Comparison of ENCODE assay signal across 9 cellular contexts in genomic region chr6:157281570-157281969, GRCh38. TPM values are rescaled to one million over a fixed set of nuclear protein-coding genes. Genes with fewer than 3 reads are reported as not detected.
DNase-seq lines count a peak whose midpoint lies in the region; ATAC-seq, FAIRE-seq and TF ChIP-seq lines count a peak whose summit lies in the region.
"Had no signal": no experiment of that assay in that cellular context is flagged by ENCODE, and none has a peak within 500 bp of the region (broad histone marks: within the 10 kb centered on the region; RNA-seq: fewer than 3 reads in every experiment).

No MANE protein-coding gene starts in this region.

- RAD21 ChIA-PET in GM12878 (lab: Charles Lee; ENCODE audit: unreplicated experiment): no interaction called here

- H3K9me3 ChIP-seq in GM12878 (replicated peaks; ENCODE audit: control insufficient read depth, insufficient read depth, low read length): no peaks in the 10 kb centered on the region
- no peaks in the 10 kb centered on the region for H3K9me3 ChIP-seq in CD4-positive, alpha-beta memory T cell (ENCODE audit: control insufficient read depth in 1 of 2, low read length in 2 of 2)

- peaks cover 8% of the 10 kb centered on the region for H3K27me3 Mint-ChIP-seq in T-helper 2 cell treated with Interferon-gamma antibody and Interleukin-4, amounts not matched to agents 5 μg/mL and 100 μg/mL, for 36 hours (ENCODE audit: low read depth)
- no peaks in the 10 kb centered on the region for H3K27me3 Mint-ChIP-seq in CD4-positive, alpha-beta memory T cell

- H3K4me3 Mint-ChIP-seq in T-helper 2 cell treated with Interferon-gamma antibody and Interleukin-4, amounts not matched to agents 5 μg/mL and 100 μg/mL, for 36 hours: no peak overlapping the region
- H3K4me3 Mint-ChIP-seq in CD4-positive, alpha-beta memory T cell: no peak overlapping the region

- no peak for TF ChIP-seq CTCF in GM12878 (IDR thresholded peaks at IDR 0.05 in 2 of 3, conservative IDR thresholded peaks at IDR 0.05 in 1 of 3; ENCODE audit: control insufficient read depth in 2 of 3, extremely low read depth in 1 of 3, insufficient read depth in 1 of 3, low read depth in 3 of 3, low read length in 3 of 3)

- no peak for FAIRE-seq in GM12878 (lab: Jason Lieb, UNC)

- H2AFZ ChIP-seq in GM12878 (ENCODE audit: control insufficient read depth, low read depth, low read length): no peak overlapping the region

- peak; percentile 59 for DNase-seq in DMS53 (lab: John Stamatoyannopoulos, UW)
- DNase-seq in LHCN-M2 (ENCODE audit: low read depth): peak; percentile 8
- no peak for DNase-seq in GM12878 (ENCODE audit: low read depth, low spot score)
- DNase-seq in mesenteric fat pad (ENCODE audit: low spot score): peak; percentile 84
- DNase-seq in T-helper 2 cell treated with Interferon-gamma antibody and Interleukin-4, amounts not matched to agents 5 μg/mL and 100 μg/mL, for 36 hours (ENCODE audit: low spot score): no peak
- DNase-seq in CD4-positive, alpha-beta memory T cell: no peak
- no peak for DNase-seq in stimulated activated CD8-positive, alpha-beta memory T cell treated with anti-CD3 and anti-CD28 coated beads, Interleukin-4, amount 100 ng/mL, for 48 hours
- DNase-seq: SHP77 treated with DMSO at 0.1 percent for 48 hours had no signal

- H3K4me3 ChIP-seq in GM12878: no peak overlapping the region
- H3K4me3 ChIP-seq in CD4-positive, alpha-beta memory T cell (ENCODE audit: low read length in 2 of 2): no peak overlapping the region

- BruUV-seq in GM12878 (replicated peaks; lab: Mats Ljungman, UMichigan): no TSS peak

- in situ Hi-C loops in GM12878 (cut with MboI): no loop called here

- no peaks in the 10 kb centered on the region for H3K36me3 ChIP-seq in GM12878 (ENCODE audit: control insufficient read depth in 2 of 2, insufficient read depth in 2 of 2, low read length in 1 of 2)
- H3K36me3 ChIP-seq in CD4-positive, alpha-beta memory T cell (ENCODE audit: insufficient read depth, low read length): no peaks in the 10 kb centered on the region

- intact Hi-C loops in GM12878 (cut with micrococcal nuclease; ENCODE audit: unreplicated experiment): no loop called here
- intact Hi-C loops in CD4-positive, alpha-beta memory T cell (cut with micrococcal nuclease): no loop called here

- POLR2A ChIA-PET in GM12878 (lab: Charles Lee): no interaction called here
- POLR2A ChIA-PET in CD4-positive, alpha-beta memory T cell (lab: Charles Lee; ENCODE audit: partially characterized antibody): no interaction called here

- no peak for TF ChIP-seq EP300 in GM12878 (IDR thresholded peaks at IDR 0.05; ENCODE audit: borderline replicate concordance in 1 of 2, control insufficient read depth in 1 of 2, low read depth in 2 of 2, low read length in 2 of 2)

- no peaks in the 10 kb centered on the region for H3K4me1 ChIP-seq in GM12878 (ENCODE audit: control insufficient read depth, insufficient read depth, low read length)
- no peaks in the 10 kb centered on the region for H3K4me1 ChIP-seq in CD4-positive, alpha-beta memory T cell (ENCODE audit: insufficient read depth, low read length)

- H3K9ac ChIP-seq in GM12878 (ENCODE audit: control insufficient read depth, insufficient read depth, low read length): no peak overlapping the region

- no peaks in the 10 kb centered on the region for H3K79me2 ChIP-seq in GM12878 (ENCODE audit: control insufficient read depth, insufficient read depth, low read length)

- H3K36me3 Mint-ChIP-seq in T-helper 2 cell treated with Interferon-gamma antibody and Interleukin-4, amounts not matched to agents 5 μg/mL and 100 μg/mL, for 36 hours (ENCODE audit: low read depth): no peaks in the 10 kb centered on the region
- H3K36me3 Mint-ChIP-seq in CD4-positive, alpha-beta memory T cell: no peaks in the 10 kb centered on the region

- ATAC-seq in GM12878 (peak; percentile 35; the same call in 1 of the 3 replicates), GM19395 (IDR thresholded peaks at IDR 0.05; ENCODE audit: unreplicated experiment) (no peak)

- H3K4me2 ChIP-seq in GM12878 (ENCODE audit: control insufficient read depth, insufficient read depth): no peak overlapping the region

- no peaks in the 10 kb centered on the region for H3K9me3 Mint-ChIP-seq in T-helper 2 cell treated with Interferon-gamma antibody and Interleukin-4, amounts not matched to agents 5 μg/mL and 100 μg/mL, for 36 hours
- H3K9me3 Mint-ChIP-seq in CD4-positive, alpha-beta memory T cell: no peaks in the 10 kb centered on the region

- CTCF ChIA-PET in GM12878 (lab: Yijun Ruan, JAX): interaction anchor here (0.8 kb wide), 1 partner anchor 10 kb away, joined by 3 read pairs; no protein-coding TSS in a partner anchor
- CTCF ChIA-PET in CD4-positive, alpha-beta memory T cell (lab: Charles Lee; ENCODE audit: partially characterized antibody): interaction anchor here (0.7 to 1.3 kb wide), 3 partner anchors 13 to 248 kb away, joined by 3 to 4 read pairs (median 4); no protein-coding TSS in a partner anchor

- no peak for TF ChIP-seq POLR2A in GM12878 (IDR thresholded peaks at IDR 0.05; ENCODE audit: low read depth, low read length)

- WGBS in GM12878 (ENCODE audit: insufficient coverage, insufficient replicate concordance, low lambda C conversion rate, missing lambda C conversion rate): 39% methylated on average over 7 of the region's 9 CpGs

- no peak for TF ChIP-seq RAD21 in GM12878 (IDR thresholded peaks at IDR 0.05; ENCODE audit: insufficient read depth, low read depth, low read length)

- peaks cover 3% of the 10 kb centered on the region for H3K4me1 Mint-ChIP-seq in T-helper 2 cell treated with Interferon-gamma antibody and Interleukin-4, amounts not matched to agents 5 μg/mL and 100 μg/mL, for 36 hours (ENCODE audit: low read depth)
- H3K4me1 Mint-ChIP-seq in CD4-positive, alpha-beta memory T cell: peaks cover 0 to 8% (median 0%) of the 10 kb centered on the region in 4 donors

- no peaks in the 10 kb centered on the region for H3K27me3 ChIP-seq in GM12878 (replicated peaks in 1 of 2; ENCODE audit: control insufficient read depth in 2 of 2, insufficient read depth in 2 of 2, low read length in 1 of 2)
- H3K27me3 ChIP-seq in CD4-positive, alpha-beta memory T cell (ENCODE audit: insufficient read depth, low read length): no peaks in the 10 kb centered on the region

- no peak overlapping the region for H3K27ac ChIP-seq in GM12878 (ENCODE audit: control insufficient read depth, insufficient read depth)
- no peak overlapping the region for H3K27ac ChIP-seq in CD4-positive, alpha-beta memory T cell (ENCODE audit: low read depth, low read length)

- H3K27ac Mint-ChIP-seq in T-helper 2 cell treated with Interferon-gamma antibody and Interleukin-4, amounts not matched to agents 5 μg/mL and 100 μg/mL, for 36 hours: no peak overlapping the region
- H3K27ac Mint-ChIP-seq in CD4-positive, alpha-beta memory T cell: no peak overlapping the region

- H4K20me1 ChIP-seq in GM12878 (ENCODE audit: control insufficient read depth, insufficient read depth): no peaks in the 10 kb centered on the region

- SMC1A ChIA-PET in GM12878 (lab: Charles Lee; ENCODE audit: uncharacterized antibody, unreplicated experiment): no interaction called here

TF ChIP-seq in GM12878, 131 proteins besides CTCF, POLR2A, EP300 and RAD21:
- TF ChIP-seq BHLHE40 (IDR thresholded peaks at IDR 0.05; ENCODE audit: borderline replicate concordance in 1 of 2, low read depth in 2 of 2, low read length in 1 of 2): no peak
TF ChIP-seq in GM12878: peak in this region for 0.

RNA-seq across cellular contexts. Expression of gene TMEM242, which starts 41.7 kb away (rescaled TPM):
- total RNA-seq in LHCN-M2 (2014; rRNA removed) (4.7 and 5.5 TPM in 2 replicates), GM12878 (2014; rRNA removed) (3.2 and 3.6 TPM in 2 replicates), GM12878 (2014; rRNA removed; fragmentation: Illumina TruSeq; extraction: Trizol) (2.8 and 3.7 TPM in 2 replicates), GM12878 (2021) (4.4 and 4.8 TPM in 2 replicates), mesenteric fat pad (9.6 TPM)
- 4.4 TPM for polyA plus RNA-seq in LHCN-M2 (2012)
- 25.2 and 32.0 TPM in 2 replicates for total RNA-seq in GM12878 (2013; cell fraction: nucleolus; rRNA removed)
- polyA plus RNA-seq in GM12878 (2011; ENCODE audit: low read depth): 2.6 TPM
- polyA plus RNA-seq in GM12878 (2011; rRNA removed) (9.8 and 11.6 TPM in 2 replicates), GM12878 (2014; fragmentation: Illumina TruSeq; extraction: Trizol) (2.4 and 3.4 TPM in 2 replicates), GM12878 (2014; fragmentation: Nextera tagmentation; extraction: Ambion mirVana) (1 to 10 TPM; 6.1 to 6.2 TPM), GM12878 (2014; rRNA removed) (4.0 and 4.9 TPM in 2 replicates), GM12878 (2016; fragmentation: Nextera tagmentation; extraction: Ambion mirVana) (1 to 10 TPM; 6.2 to 7.7 TPM)
- 4.4 and 5.1 TPM in 2 replicates for polyA plus RNA-seq in GM12878 (2011; cell fraction: cytosol; rRNA removed)
- polyA plus RNA-seq in GM12878 (2011; cell fraction: nucleus; rRNA removed): 6.8 and 6.9 TPM in 2 replicates
- 2.7 and 3.3 TPM in 2 replicates for polyA plus RNA-seq in GM12878 (2012)
- 3.1 and 3.7 TPM in 2 replicates for polyA minus RNA-seq in GM12878 (2011; rRNA and poly(A)+ RNA removed)
- polyA minus RNA-seq in GM12878 (2011; cell fraction: cytosol; rRNA and poly(A)+ RNA removed): 0.62 and 1.6 TPM in 2 replicates
- 5.4 and 9.2 TPM in 2 replicates for polyA minus RNA-seq in GM12878 (2011; cell fraction: nucleus; rRNA and poly(A)+ RNA removed)
- total RNA-seq in CD4-positive, alpha-beta memory T cell: 10 to 100 TPM; 12.7 to 14.1 TPM
- polyA plus RNA-seq in CD4-positive, alpha-beta memory T cell: 10 to 100 TPM; 11.4 TPM

Comparison
In these comparisons a context has a peak if more than half of its experiments do, and no peak if none do; other contexts are left out.
1. DNase-seq: peak in DMS53 (single experiment), LHCN-M2 (single experiment) and mesenteric fat pad (single experiment); none in GM12878 (single experiment), T-helper 2 cell treated with Interferon-gamma antibody and Interleukin-4, amounts not matched to agents 5 μg/mL and 100 μg/mL, for 36 hours (single experiment), CD4-positive, alpha-beta memory T cell (0 of 5) and stimulated activated CD8-positive, alpha-beta memory T cell treated with anti-CD3 and anti-CD28 coated beads, Interleukin-4, amount 100 ng/mL, for 48 hours (single experiment).